In the genomic region with DNA sequence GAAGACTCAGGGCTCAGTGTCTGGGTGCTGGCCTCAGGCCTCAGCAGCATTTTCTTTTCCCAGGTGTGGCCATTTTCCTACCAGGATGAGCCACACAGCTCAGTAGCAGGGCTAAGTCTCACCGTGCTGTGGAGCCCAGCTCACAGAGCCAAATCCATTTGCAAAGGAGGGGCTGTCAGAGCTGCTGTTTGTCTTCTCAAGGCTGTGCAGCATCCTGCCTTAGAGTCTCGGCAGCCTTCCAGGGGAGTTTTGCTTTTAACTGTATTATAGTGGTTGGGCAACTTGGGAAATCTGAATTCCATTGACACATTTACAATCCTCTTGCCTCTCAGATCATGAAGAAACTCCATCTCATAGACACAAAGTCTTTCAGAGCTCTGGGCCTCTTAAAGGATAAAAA, we compare ENCODE assay signal across 14 cellular contexts.
A peak's percentile ranks its signal among the peaks of the same experiment; 100 is the strongest.
DNase-seq lines count a peak whose midpoint lies in the region; ATAC-seq and TF ChIP-seq lines count a peak whose summit lies in the region.
"Had no signal": no experiment of that assay in that cellular context is flagged by ENCODE, and none has a peak within 500 bp of the region (broad histone marks: within the 10 kb centered on the region; RNA-seq: fewer than 3 reads in every experiment).

No MANE protein-coding gene starts in this region.

- no peak overlapping the region for H3K4me3 ChIP-seq in fibroblast of villous mesenchyme (ENCODE audit: low read depth, low read length)
- H3K4me3 ChIP-seq: psoas muscle had no signal

- DNase-seq in HCEC 1CT (peak; percentile 30), astrocyte of the hippocampus (ENCODE audit: low read depth, low spot score) (peak; percentile 54), fibroblast of villous mesenchyme (ENCODE audit: low read depth) (peak; percentile 69), stromal cell of bone marrow (ENCODE audit: low read depth) (peak; percentile 74), Right ventricle myocardium inferior (ENCODE audit: missing footprints) (no peak), NCI-H2081 (lab: John Stamatoyannopoulos, UW) (no peak)
- DNase-seq in activated CD4-positive, alpha-beta T cell treated with anti-CD3 and anti-CD28 coated beads, Interleukin-2, amount 50 U/mL, for 4 hours, result no peak
- DNase-seq: activated CD4-positive, alpha-beta T cell treated with anti-CD3 and anti-CD28 coated beads for 1 hour; GDM1; left ventricle myocardium superior; NCI-H2029; NCI-H69; psoas muscle; substantia nigra had no signal

- ATAC-seq in Right ventricle myocardium inferior, result no peak
- ATAC-seq: left ventricle myocardium superior, psoas muscle had no signal

- intact Hi-C loops in Right ventricle myocardium inferior (cut with DNase I), result no loop called here

- TF ChIP-seq CTCF in fibroblast of villous mesenchyme (IDR thresholded peaks at IDR 0.05; ENCODE audit: insufficient read depth, low read depth, low read length), result no peak

Comparison
In these comparisons a context has a peak if more than half of its experiments do, and no peak if none do; other contexts are left out.
1. DNase-seq: peak in HCEC 1CT (single experiment), astrocyte of the hippocampus (single experiment), fibroblast of villous mesenchyme (single experiment) and stromal cell of bone marrow (single experiment); none in Right ventricle myocardium inferior (single experiment), activated CD4-positive, alpha-beta T cell treated with anti-CD3 and anti-CD28 coated beads, Interleukin-2, amount 50 U/mL, for 4 hours (0 of 2) and NCI-H2081 (0 of 2).